Comparison of ENCODE assay signal across 7 cellular contexts in genomic region chr22:32880906-32881596, GRCh38.
DNase-seq lines count a peak whose midpoint lies in the region; ATAC-seq and TF ChIP-seq lines count a peak whose summit lies in the region.

No MANE protein-coding gene starts in this region.

- peaks cover 5% of the 10 kb centered on the region for H3K4me1 Mint-ChIP-seq in activated T-cell treated with anti-CD3 and anti-CD28 coated beads, Interleukin-2, amount 50 U/mL, for 4 hours (ENCODE audit: low read depth)
- peaks cover 13% of the 10 kb centered on the region for H3K4me1 Mint-ChIP-seq in stimulated activated naive CD8-positive, alpha-beta T cell treated with anti-CD3 and anti-CD28 coated beads, Interleukin-15, Interleukin-2, amounts not matched to agents 100 ng/mL and 50 ng/mL, for 24 hours (ENCODE audit: low read depth)

- no peak for TF ChIP-seq POLR2A in Peyer's patch (IDR thresholded peaks at IDR 0.05)

- no peak for TF ChIP-seq CTCF in Peyer's patch (IDR thresholded peaks at IDR 0.05)

- H3K4me1 ChIP-seq in HAP-1, result no peaks in the 10 kb centered on the region
- no peaks in the 10 kb centered on the region for H3K4me1 ChIP-seq in Peyer's patch

- H3K36me3 ChIP-seq in HAP-1 (replicated peaks) (no peaks in the 10 kb centered on the region), Peyer's patch (no peaks in the 10 kb centered on the region)

- H3K4me3 ChIP-seq in HAP-1 (no peak overlapping the region), Peyer's patch (no peak overlapping the region)

- DNase-seq in NCI-H1092 treated with DMSO at 0.1 percent for 48 hours (lab: John Stamatoyannopoulos, UW), result peak; percentile 84
- no peak for DNase-seq in activated T-cell treated with anti-CD3 and anti-CD28 coated beads, Interleukin-2, amount 50 U/mL, for 4 hours
- DNase-seq in inferior parietal cortex (ENCODE audit: extremely low spot score), result peak; percentile 22
- no peak for DNase-seq in HAP-1 (ENCODE audit: low spot score in 2 of 2)
- DNase-seq in Peyer's patch, result no peak

- H3K27ac Mint-ChIP-seq in stimulated activated naive CD8-positive, alpha-beta T cell treated with anti-CD3 and anti-CD28 coated beads, Interleukin-15, Interleukin-2, amounts not matched to agents 100 ng/mL and 50 ng/mL, for 24 hours, result peak overlapping the region; percentile 65

- H3K9me3 Mint-ChIP-seq in activated T-cell treated with anti-CD3 and anti-CD28 coated beads, Interleukin-2, amount 50 U/mL, for 4 hours, result no peaks in the 10 kb centered on the region
- H3K9me3 Mint-ChIP-seq in stimulated activated naive CD8-positive, alpha-beta T cell treated with anti-CD3 and anti-CD28 coated beads, Interleukin-15, Interleukin-2, amounts not matched to agents 100 ng/mL and 50 ng/mL, for 24 hours, result no peaks in the 10 kb centered on the region

- H3K9me3 ChIP-seq in HAP-1 (no peaks in the 10 kb centered on the region), Peyer's patch (no peaks in the 10 kb centered on the region)

- peak; percentile 54 to 71 for ATAC-seq in activated T-cell treated with anti-CD3 and anti-CD28 coated beads, Interleukin-2, amount 50 U/mL, for 4 hours
- ATAC-seq in HG02981 (IDR thresholded peaks at IDR 0.05; ENCODE audit: unreplicated experiment), result no peak

- in situ Hi-C loops in HAP-1 (cut with MboI; ENCODE audit: low sequenced_read_pairs), result no loop called here

- H3K27me3 ChIP-seq in HAP-1 (ENCODE audit: low read depth) (no peaks in the 10 kb centered on the region), Peyer's patch (no peaks in the 10 kb centered on the region)

- peak overlapping the region; percentile 33 for H3K4me3 Mint-ChIP-seq in activated T-cell treated with anti-CD3 and anti-CD28 coated beads, Interleukin-2, amount 50 U/mL, for 4 hours
- no peak overlapping the region for H3K4me3 Mint-ChIP-seq in stimulated activated naive CD8-positive, alpha-beta T cell treated with anti-CD3 and anti-CD28 coated beads, Interleukin-15, Interleukin-2, amounts not matched to agents 100 ng/mL and 50 ng/mL, for 24 hours

- peaks cover 4% of the 10 kb centered on the region for H3K27me3 Mint-ChIP-seq in activated T-cell treated with anti-CD3 and anti-CD28 coated beads, Interleukin-2, amount 50 U/mL, for 4 hours (ENCODE audit: low read depth)
- no peaks in the 10 kb centered on the region for H3K27me3 Mint-ChIP-seq in stimulated activated naive CD8-positive, alpha-beta T cell treated with anti-CD3 and anti-CD28 coated beads, Interleukin-15, Interleukin-2, amounts not matched to agents 100 ng/mL and 50 ng/mL, for 24 hours

- H3K27ac ChIP-seq in Peyer's patch, result no peak overlapping the region

- no peaks in the 10 kb centered on the region for H3K36me3 Mint-ChIP-seq in activated T-cell treated with anti-CD3 and anti-CD28 coated beads, Interleukin-2, amount 50 U/mL, for 4 hours (ENCODE audit: insufficient read depth)
- no peaks in the 10 kb centered on the region for H3K36me3 Mint-ChIP-seq in stimulated activated naive CD8-positive, alpha-beta T cell treated with anti-CD3 and anti-CD28 coated beads, Interleukin-15, Interleukin-2, amounts not matched to agents 100 ng/mL and 50 ng/mL, for 24 hours (ENCODE audit: low read depth)

Comparison
In these comparisons a context has a peak if more than half of its experiments do, and no peak if none do; other contexts are left out.
1. DNase-seq: peak in NCI-H1092 treated with DMSO at 0.1 percent for 48 hours (single experiment) and inferior parietal cortex (single experiment); none in activated T-cell treated with anti-CD3 and anti-CD28 coated beads, Interleukin-2, amount 50 U/mL, for 4 hours (single experiment), HAP-1 (0 of 2) and Peyer's patch (0 of 3).